Comparison of ENCODE assay signal across 24 cellular contexts in genomic region chr7:79770970-79771369, GRCh38.
"Had no signal": no experiment of that assay in that cellular context is flagged by ENCODE, and none has a peak within 500 bp of the region (broad histone marks: within the 10 kb centered on the region; RNA-seq: fewer than 3 reads in every experiment).

No MANE protein-coding gene starts in this region.

- H3K4me1 Mint-ChIP-seq: endodermal cell; naive thymus-derived CD4-positive, alpha-beta T cell had no signal

- H3K9me3 ChIP-seq: colonic mucosa, esophagus squamous epithelium, gastrocnemius medialis, lower lobe of right lung had no signal

- H3K27me3 Mint-ChIP-seq: dendritic cell treated with granulocyte-macrophage colony-stimulating factor and Interleukin-4, amounts not matched to agents 40 ng/mL and 50 ng/mL, for 4 days; effector memory CD8-positive, alpha-beta T cell; naive thymus-derived CD4-positive, alpha-beta T cell had no signal

- DNase-seq: colonic mucosa; cortex of kidney; effector CD8-positive, alpha-beta T cell; effector memory CD8-positive, alpha-beta T cell; endodermal cell; erythroblast; esophagus squamous epithelium; foreskin fibroblast; foreskin melanocyte; gastrocnemius medialis; glutamatergic neuron; head of caudate nucleus; heart right ventricle; hippocampal formation; left cardiac atrium; left lung; left ventricle myocardium superior; lower lobe of right lung; mesenchymal stem cell; midbrain; naive thymus-derived CD4-positive, alpha-beta T cell had no signal

- H3K27ac ChIP-seq: colonic mucosa, epithelial cell of prostate, esophagus squamous epithelium, gastrocnemius medialis, heart right ventricle, left lung, lower lobe of right lung had no signal

- ATAC-seq: effector memory CD8-positive, alpha-beta T cell; esophagus mucosa; gastrocnemius medialis; heart right ventricle; left cardiac atrium; left lung; left ventricle myocardium superior; lower lobe of right lung; naive thymus-derived CD4-positive, alpha-beta T cell had no signal

- H3K36me3 Mint-ChIP-seq: naive thymus-derived CD4-positive, alpha-beta T cell had no signal

- H3K36me3 ChIP-seq: colonic mucosa, esophagus squamous epithelium, gastrocnemius medialis, heart right ventricle, left lung, lower lobe of right lung had no signal

- H3K27ac Mint-ChIP-seq: dendritic cell treated with granulocyte-macrophage colony-stimulating factor and Interleukin-4, amounts not matched to agents 40 ng/mL and 50 ng/mL, for 4 days; effector memory CD8-positive, alpha-beta T cell; endodermal cell; naive thymus-derived CD4-positive, alpha-beta T cell had no signal

- H3K4me3 Mint-ChIP-seq: dendritic cell treated with granulocyte-macrophage colony-stimulating factor and Interleukin-4, amounts not matched to agents 40 ng/mL and 50 ng/mL, for 4 days; effector memory CD8-positive, alpha-beta T cell; endodermal cell; naive thymus-derived CD4-positive, alpha-beta T cell had no signal

- H3K4me3 ChIP-seq: colonic mucosa, esophagus squamous epithelium, gastrocnemius medialis, heart right ventricle, left lung, lower lobe of right lung had no signal

- H3K4me1 ChIP-seq: colonic mucosa, esophagus squamous epithelium, gastrocnemius medialis, left lung, lower lobe of right lung had no signal

- H3K27me3 ChIP-seq: colonic mucosa, esophagus squamous epithelium, gastrocnemius medialis, heart right ventricle, left lung had no signal
